18 cellular contexts compared by ENCODE assay signal in the genomic region with DNA sequence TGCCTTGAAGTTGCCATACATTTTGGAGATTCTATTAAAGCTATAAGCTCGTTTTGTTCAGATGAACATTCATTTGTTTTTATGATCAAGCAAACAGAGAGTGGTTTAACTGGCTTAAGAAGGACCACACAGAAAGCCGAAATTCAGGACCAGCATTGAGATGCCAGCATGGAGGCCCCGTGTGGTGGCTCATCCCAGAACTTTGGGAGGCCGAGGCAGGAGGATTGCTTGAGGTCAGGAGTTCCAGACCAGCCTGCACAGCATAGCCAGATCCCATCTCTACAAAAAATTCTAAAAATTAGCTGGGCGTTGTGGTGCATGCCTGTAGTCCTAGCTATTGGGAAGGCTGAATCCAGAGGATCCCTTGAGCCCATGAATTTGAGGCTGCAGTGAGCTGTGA. TPM values are rescaled to one million over a fixed set of nuclear protein-coding genes. Genes with fewer than 3 reads are reported as not detected.
DNase-seq lines count a peak whose midpoint lies in the region; TF ChIP-seq lines count a peak whose summit lies in the region.
"Had no signal": no experiment of that assay in that cellular context is flagged by ENCODE, and none has a peak within 500 bp of the region (broad histone marks: within the 10 kb centered on the region; RNA-seq: fewer than 3 reads in every experiment).

No MANE protein-coding gene starts in this region.

- H3K4me2 ChIP-seq in mesenchymal stem cell (ENCODE audit: low read length, poor library complexity, severe bottlenecking): no peak overlapping the region
- H3K4me2 ChIP-seq in trophoblast cell (ENCODE audit: low read length): no peak overlapping the region
- H3K4me2 ChIP-seq: A549 had no signal

- POLR2A ChIA-PET in A673 (lab: Charles Lee; ENCODE audit: low non-redundant PET): no interaction called here

- no peak overlapping the region for H3K4ac ChIP-seq in mesenchymal stem cell (ENCODE audit: low read depth in 1 of 2, low read length in 2 of 2)
- H3K4ac ChIP-seq in trophoblast cell (ENCODE audit: low read depth, low read length): no peak overlapping the region

- BruUV-seq in A673 (replicated peaks; lab: Mats Ljungman, UMichigan): no TSS peak

- no peak overlapping the region for H4K91ac ChIP-seq in mesenchymal stem cell (ENCODE audit: low read length)
- no peak overlapping the region for H4K91ac ChIP-seq in trophoblast cell (ENCODE audit: low read depth, low read length)

- H2AFZ ChIP-seq in mesenchymal stem cell (ENCODE audit: low read depth, low read length) (no peak overlapping the region), trophoblast cell (ENCODE audit: insufficient read depth, low read length, poor library complexity) (no peak overlapping the region)
- H2AFZ ChIP-seq: GM23248 had no signal

- no peaks in the 10 kb centered on the region for H3K9me3 ChIP-seq in A673 (ENCODE audit: low read depth, low read length, poor library complexity, severe bottlenecking)
- H3K9me3 ChIP-seq in WERI-Rb-1 (ENCODE audit: severe bottlenecking): no peaks in the 10 kb centered on the region
- H3K9me3 ChIP-seq in mesenchymal stem cell (ENCODE audit: control insufficient read depth, low read length): no peaks in the 10 kb centered on the region
- no peaks in the 10 kb centered on the region for H3K9me3 ChIP-seq in trophoblast cell (ENCODE audit: insufficient read depth, low read depth, low read length)
- no peaks in the 10 kb centered on the region for H3K9me3 ChIP-seq in tibial nerve
- H3K9me3 ChIP-seq: A549, HAP-1 had no signal

- TF ChIP-seq CTCF in A673 (conservative IDR thresholded peaks at IDR 0.05; ENCODE audit: low read depth, low read length) (no peak), WERI-Rb-1 (IDR thresholded peaks at IDR 0.05; ENCODE audit: low read depth, low read length) (no peak), tibial nerve (IDR thresholded peaks at IDR 0.05) (no peak)

- H3K4me1 ChIP-seq in A673 (ENCODE audit: insufficient read depth, low read length, poor library complexity, severe bottlenecking) (peaks cover 74% of the 10 kb centered on the region), mesenchymal stem cell (ENCODE audit: control insufficient read depth, insufficient read depth, low read depth, low read length) (peaks cover 31% of the 10 kb centered on the region), trophoblast cell (ENCODE audit: control insufficient read depth in 1 of 2, insufficient read depth in 2 of 2, low read length in 2 of 2) (peaks cover 11 to 18% of the 10 kb centered on the region in 2 experiments), tibial nerve (no peaks in the 10 kb centered on the region)

- H2AK5ac ChIP-seq in mesenchymal stem cell (ENCODE audit: low read length, severe bottlenecking): peak overlapping the region; percentile 57
- H2AK5ac ChIP-seq in trophoblast cell (ENCODE audit: low read length): no peak overlapping the region

- no peak overlapping the region for H3K4me3 ChIP-seq in A673 (ENCODE audit: low read depth, low read length, poor library complexity, severe bottlenecking)
- H3K4me3 ChIP-seq in WERI-Rb-1 (ENCODE audit: low read depth, low read length): no peak overlapping the region
- H3K4me3 ChIP-seq in mesenchymal stem cell (ENCODE audit: insufficient read depth in 1 of 2, low read depth in 1 of 2, low read length in 2 of 2): no peak overlapping the region
- no peak overlapping the region for H3K4me3 ChIP-seq in trophoblast cell (ENCODE audit: low read depth, low read length)
- H3K4me3 ChIP-seq in tibial nerve: no peak overlapping the region
- H3K4me3 ChIP-seq: A549, GM23248, HAP-1 had no signal

- no peak for TF ChIP-seq EP300 in tibial nerve (IDR thresholded peaks at IDR 0.05)

- H3K79me1 ChIP-seq in mesenchymal stem cell (replicated peaks; ENCODE audit: low read length, poor library complexity, severe bottlenecking) (no peaks in the 10 kb centered on the region), trophoblast cell (ENCODE audit: low read length) (peaks cover 2% of the 10 kb centered on the region)

- H3K23ac ChIP-seq in mesenchymal stem cell (ENCODE audit: low read length in 2 of 2) (no peak overlapping the region), trophoblast cell (ENCODE audit: low read length) (no peak overlapping the region)

- CTCF ChIA-PET in A673 (lab: Charles Lee): interaction anchor here (0.6 to 0.7 kb wide), 2 partner anchors 16 to 153 kb away, joined by 3 read pairs; partner anchors contain the start of gene USB1

- H4K8ac ChIP-seq in mesenchymal stem cell (ENCODE audit: low read length) (no peak overlapping the region), trophoblast cell (ENCODE audit: low read depth, low read length) (no peak overlapping the region)

- no peak overlapping the region for H4K12ac ChIP-seq in trophoblast cell (ENCODE audit: low read depth, low read length)

- no peak overlapping the region for H2BK5ac ChIP-seq in mesenchymal stem cell (ENCODE audit: low read depth, low read length, poor library complexity, severe bottlenecking)
- no peak overlapping the region for H2BK5ac ChIP-seq in trophoblast cell (ENCODE audit: low read depth, low read length, poor library complexity)

- H3K14ac ChIP-seq in mesenchymal stem cell (ENCODE audit: low read length in 2 of 2) (no peak overlapping the region), trophoblast cell (ENCODE audit: low read length) (no peak overlapping the region)

- H2BK12ac ChIP-seq in mesenchymal stem cell (ENCODE audit: low read length in 2 of 2) (no peak overlapping the region), trophoblast cell (ENCODE audit: low read length) (no peak overlapping the region)

- H2BK15ac ChIP-seq in mesenchymal stem cell (ENCODE audit: low read depth, poor library complexity, severe bottlenecking): no peak overlapping the region

- H3K9ac ChIP-seq in mesenchymal stem cell (ENCODE audit: low read length) (no peak overlapping the region), trophoblast cell (ENCODE audit: low read length) (no peak overlapping the region)
- H3K9ac ChIP-seq: GM23248 had no signal

- DNase-seq in A673 (ENCODE audit: low spot score): no peak
- DNase-seq in WERI-Rb-1: no peak
- DNase-seq in mesenchymal stem cell: no peak
- peak; percentile 90 to 91 for DNase-seq in trophoblast cell
- no peak for DNase-seq in NCI-H82 treated with DMSO at 0.1 percent for 48 hours (lab: John Stamatoyannopoulos, UW; ENCODE audit: unreplicated experiment)
- no peak for DNase-seq in NCI-H2107 treated with DMSO at 0.1 percent for 48 hours (lab: John Stamatoyannopoulos, UW; ENCODE audit: unreplicated experiment)
- no peak for DNase-seq in tibial nerve (ENCODE audit: low spot score in 2 of 2)
- DNase-seq: 8988T; C1 segment of cervical spinal cord; Calu3; CD4-positive, alpha-beta memory T cell; COR-L47; DMS53; DMS79 treated with DMSO at 0.1 percent for 48 hours; GM23248; HFFc6 had no signal

- peak overlapping the region; percentile 98 for H3K27ac ChIP-seq in A673 (ENCODE audit: low read depth, low read length, poor library complexity, severe bottlenecking)
- H3K27ac ChIP-seq in WERI-Rb-1: 0 out of 2 replicates have a peak overlapping the region, but pooled peaks have one; percentile 15
- no peak overlapping the region for H3K27ac ChIP-seq in mesenchymal stem cell (ENCODE audit: low read length, poor library complexity, severe bottlenecking)
- no peak overlapping the region for H3K27ac ChIP-seq in trophoblast cell (ENCODE audit: low read depth, low read length)
- no peak overlapping the region for H3K27ac ChIP-seq in tibial nerve
- H3K27ac ChIP-seq: A549, GM23248 had no signal

- 94% methylated on average over 5 of the region's 5 CpGs for WGBS in mesenchymal stem cell
- WGBS in trophoblast cell (ENCODE audit: extremely low coverage, insufficient coverage, insufficient read length): no CpG with 5 or more reads among the region's 5 CpGs
- WGBS in tibial nerve, 2 donors: 90 to 93% methylated on average over 5 of the region's 5 CpGs

- TF ChIP-seq POLR2A in tibial nerve (IDR thresholded peaks at IDR 0.05): no peak

- H3K27me3 ChIP-seq in A673 (replicated peaks; ENCODE audit: insufficient read depth, low read depth, low read length, poor library complexity): no peaks in the 10 kb centered on the region
- no peaks in the 10 kb centered on the region for H3K27me3 ChIP-seq in WERI-Rb-1 (ENCODE audit: insufficient read depth, low read depth, severe bottlenecking)
- H3K27me3 ChIP-seq in mesenchymal stem cell (ENCODE audit: control insufficient read depth in 1 of 2, insufficient read depth in 1 of 2, low read length in 2 of 2): peaks cover 0 to 21% of the 10 kb centered on the region in 2 experiments
- H3K27me3 ChIP-seq in trophoblast cell (ENCODE audit: insufficient read depth, low read length): no peaks in the 10 kb centered on the region
- no peaks in the 10 kb centered on the region for H3K27me3 ChIP-seq in tibial nerve

- H3K79me2 ChIP-seq in trophoblast cell (ENCODE audit: control insufficient read depth, insufficient read depth, low read length, poor library complexity): no peaks in the 10 kb centered on the region

- no peaks in the 10 kb centered on the region for H3K36me3 ChIP-seq in A673 (ENCODE audit: insufficient read depth, low read length, poor library complexity, severe bottlenecking)
- no peaks in the 10 kb centered on the region for H3K36me3 ChIP-seq in WERI-Rb-1
- H3K36me3 ChIP-seq in mesenchymal stem cell (ENCODE audit: control insufficient read depth in 1 of 2, insufficient read depth in 2 of 2, low read depth in 1 of 2, low read length in 2 of 2): no peaks in the 10 kb centered on the region
- H3K36me3 ChIP-seq in trophoblast cell (ENCODE audit: control insufficient read depth in 1 of 2, insufficient read depth in 2 of 2, low read length in 2 of 2): no peaks in the 10 kb centered on the region
- H3K36me3 ChIP-seq in tibial nerve: no peaks in the 10 kb centered on the region
- H3K36me3 ChIP-seq: HAP-1 had no signal

- H2BK120ac ChIP-seq in mesenchymal stem cell (ENCODE audit: low read depth, low read length): no peak overlapping the region
- no peak overlapping the region for H2BK120ac ChIP-seq in trophoblast cell (ENCODE audit: insufficient read depth, low read length, poor library complexity)

- intact Hi-C loops in A673 (cut with micrococcal nuclease; ENCODE audit: unreplicated experiment): loop anchor here (5.0 kb wide), 2 partner anchors 91 to 106 kb away; no protein-coding TSS in a partner anchor

- H3K18ac ChIP-seq in mesenchymal stem cell (ENCODE audit: low read depth in 1 of 2, low read length in 2 of 2) (no peak overlapping the region), trophoblast cell (ENCODE audit: low read length) (no peak overlapping the region)

RNA-seq across cellular contexts. Expression of gene KIFC3, which starts 45.9 kb away (rescaled TPM):
- total RNA-seq in A673 (2021) (198 and 201 TPM in 2 replicates), tibial nerve (10 to 100 TPM; 50.9 to 87.0 (median 60.2) TPM)
- polyA plus RNA-seq in mesenchymal stem cell (2013, experiment 1 of 2): 28.1 TPM
- 25.8 TPM for polyA plus RNA-seq in mesenchymal stem cell (2013, experiment 2 of 2)
- 14.9 and 15.9 TPM in 2 replicates for polyA plus RNA-seq in trophoblast cell (2013)
- polyA plus RNA-seq: CD4-positive, alpha-beta memory T cell had no signal

Comparison
In these comparisons a context has a peak if more than half of its experiments do, and no peak if none do; other contexts are left out.
1. DNase-seq: peak in trophoblast cell (2 of 2); none in A673 (single experiment), WERI-Rb-1 (single experiment), mesenchymal stem cell (single experiment), NCI-H82 treated with DMSO at 0.1 percent for 48 hours (single experiment), NCI-H2107 treated with DMSO at 0.1 percent for 48 hours (single experiment) and tibial nerve (0 of 2).
2. H3K27ac ChIP-seq: peak in A673 (single experiment) and WERI-Rb-1 (single experiment); none in mesenchymal stem cell (single experiment), trophoblast cell (single experiment) and tibial nerve (0 of 4).